23 cellular contexts compared by ENCODE assay signal in the genomic region with DNA sequence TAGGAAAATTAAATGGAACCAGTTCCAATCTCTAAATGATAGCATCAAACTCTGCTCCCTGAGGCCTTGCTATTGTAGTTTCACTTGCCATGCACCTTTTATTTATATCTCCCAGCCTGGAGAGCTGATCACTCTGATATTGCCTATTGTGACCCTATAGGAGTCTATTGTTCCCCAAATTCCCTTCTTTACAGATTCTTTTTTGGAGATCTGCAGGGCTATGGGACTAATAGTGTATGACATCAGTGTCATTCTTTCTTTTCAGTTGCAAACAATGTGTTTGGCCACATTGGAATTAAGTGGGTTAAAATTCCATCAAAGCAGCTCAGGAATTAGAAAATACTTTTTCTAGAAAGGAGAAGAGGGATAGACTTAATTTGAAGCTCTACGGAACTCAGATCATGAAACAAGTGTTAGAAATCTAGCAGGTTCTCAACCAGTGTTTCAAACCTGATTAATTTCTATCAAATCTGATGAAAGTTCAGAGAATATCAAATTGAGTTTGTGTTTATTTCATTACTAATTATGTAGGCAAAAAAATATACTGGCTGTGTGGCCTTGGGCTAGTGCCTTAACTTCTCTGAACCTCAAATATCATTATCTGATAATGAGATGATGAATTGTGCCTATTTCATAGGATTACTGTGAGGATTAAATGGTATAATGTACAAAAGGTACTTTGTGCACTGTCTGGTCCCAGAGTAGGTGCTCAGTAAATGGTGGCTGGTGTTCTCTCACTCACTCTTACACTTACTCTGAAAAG.
"Had no signal": no experiment of that assay in that cellular context is flagged by ENCODE, and none has a peak within 500 bp of the region (broad histone marks: within the 10 kb centered on the region; RNA-seq: fewer than 3 reads in every experiment).

No MANE protein-coding gene starts in this region.

- H3K36me3 ChIP-seq: prostate gland, sigmoid colon, thoracic aorta, tibial nerve, upper lobe of left lung had no signal

- H3K27me3 ChIP-seq: sigmoid colon, upper lobe of left lung had no signal

- H3K9me3 ChIP-seq: mucosa of descending colon, prostate gland, sigmoid colon, thoracic aorta, tibial nerve, upper lobe of left lung had no signal

- H3K4me1 ChIP-seq: prostate gland, tibial nerve, upper lobe of left lung had no signal

- H3K4me1 Mint-ChIP-seq: memory B cell; naive B cell; stimulated activated naive B cell treated with anti-CD40 and anti-IgM and Interleukin-4, amounts not matched to agents 10 μg/mL and 1 μg/mL and 100 μg/mL, for 72 hours had no signal

- FAIRE-seq: frontal cortex, urothelium cell line had no signal

- H3K4me3 Mint-ChIP-seq: effector memory CD8-positive, alpha-beta T cell; memory B cell; mesothelial cell of epicardium; naive B cell; natural killer cell treated with Interleukin-12 subunit alpha and Interleukin-12 subunit beta and Interleukin-15 and Interleukin-18, amount 100 ng/mL, for 72 hours; neural crest cell; stimulated activated naive B cell treated with anti-CD40 and anti-IgM and Interleukin-4, amounts not matched to agents 10 μg/mL and 1 μg/mL and 100 μg/mL, for 72 hours; stimulated activated naive CD8-positive, alpha-beta T cell treated with anti-CD3 and anti-CD28 coated beads, Interleukin-15, Interleukin-2, amounts not matched to agents 100 ng/mL and 50 ng/mL, for 24 hours had no signal

- H3K9me3 Mint-ChIP-seq: effector memory CD8-positive, alpha-beta T cell; memory B cell; natural killer cell treated with Interleukin-12 subunit alpha and Interleukin-12 subunit beta and Interleukin-15 and Interleukin-18, amount 100 ng/mL, for 72 hours; stimulated activated naive CD8-positive, alpha-beta T cell treated with anti-CD3 and anti-CD28 coated beads, Interleukin-15, Interleukin-2, amounts not matched to agents 100 ng/mL and 50 ng/mL, for 24 hours had no signal

- H3K27ac Mint-ChIP-seq: effector memory CD8-positive, alpha-beta T cell; memory B cell; mesothelial cell of epicardium; naive B cell; natural killer cell treated with Interleukin-12 subunit alpha and Interleukin-12 subunit beta and Interleukin-15 and Interleukin-18, amount 100 ng/mL, for 72 hours; stimulated activated naive B cell treated with anti-CD40 and anti-IgM and Interleukin-4, amounts not matched to agents 10 μg/mL and 1 μg/mL and 100 μg/mL, for 72 hours; stimulated activated naive CD8-positive, alpha-beta T cell treated with anti-CD3 and anti-CD28 coated beads, Interleukin-15, Interleukin-2, amounts not matched to agents 100 ng/mL and 50 ng/mL, for 24 hours had no signal

- H3K27me3 Mint-ChIP-seq: effector memory CD8-positive, alpha-beta T cell; naive B cell; stimulated activated naive B cell treated with anti-CD40 and anti-IgM and Interleukin-4, amounts not matched to agents 10 μg/mL and 1 μg/mL and 100 μg/mL, for 72 hours; stimulated activated naive CD8-positive, alpha-beta T cell treated with anti-CD3 and anti-CD28 coated beads, Interleukin-15, Interleukin-2, amounts not matched to agents 100 ng/mL and 50 ng/mL, for 24 hours had no signal

- H3K4me3 ChIP-seq: lung, mucosa of descending colon, prostate gland, sigmoid colon, thoracic aorta, tibial nerve, upper lobe of left lung had no signal

- H3K27ac ChIP-seq: prostate gland, sigmoid colon, thoracic aorta, tibial nerve, upper lobe of left lung had no signal

- H3K36me3 Mint-ChIP-seq: memory B cell; naive B cell; natural killer cell treated with Interleukin-12 subunit alpha and Interleukin-12 subunit beta and Interleukin-15 and Interleukin-18, amount 100 ng/mL, for 72 hours; stimulated activated naive B cell treated with anti-CD40 and anti-IgM and Interleukin-4, amounts not matched to agents 10 μg/mL and 1 μg/mL and 100 μg/mL, for 72 hours had no signal

- DNase-seq: cortex of kidney; effector memory CD8-positive, alpha-beta T cell; hypothalamus; kidney; mucosa of descending colon; naive B cell; right cardiac atrium; sigmoid colon; stimulated activated CD4-positive, alpha-beta T cell treated with anti-CD3 and anti-CD28 coated beads, Interleukin-2, amount 100 ng/mL, for 48 hours; stimulated activated naive B cell treated with anti-CD40 and anti-IgM and Interleukin-4, amounts not matched to agents 10 μg/mL and 1 μg/mL and 100 μg/mL, for 72 hours; upper lobe of left lung had no signal

- ATAC-seq: effector memory CD8-positive, alpha-beta T cell; left lobe of liver; mucosa of descending colon; natural killer cell treated with Interleukin-12 subunit alpha and Interleukin-12 subunit beta and Interleukin-15 and Interleukin-18, amount 100 ng/mL, for 72 hours; right cardiac atrium; stimulated activated naive B cell treated with anti-CD40 and anti-IgM and Interleukin-4, amounts not matched to agents 10 μg/mL and 1 μg/mL and 100 μg/mL, for 72 hours had no signal
